22 cellular contexts compared by ENCODE assay signal in genomic region chr2:187862715-187863114, GRCh38.
"Had no signal": no experiment of that assay in that cellular context is flagged by ENCODE, and none has a peak within 500 bp of the region (broad histone marks: within the 10 kb centered on the region; RNA-seq: fewer than 3 reads in every experiment).

No MANE protein-coding gene starts in this region.

- ATAC-seq: activated CD4-positive, alpha-beta T cell treated with anti-CD3 and anti-CD28 coated beads for 36 hours; left colon; stimulated activated naive B cell treated with anti-CD40 and anti-IgM and Interleukin-4, amounts not matched to agents 10 μg/mL and 1 μg/mL and 100 μg/mL, for 72 hours; upper lobe of right lung had no signal

- FAIRE-seq: astrocyte, frontal cortex, small intestine had no signal

- H3K9me3 ChIP-seq: esophagus muscularis mucosa, prostate gland, sigmoid colon, stomach, tibial artery, upper lobe of right lung had no signal

- H3K27ac ChIP-seq: brain microvascular endothelial cell, esophagus muscularis mucosa, prostate gland, sigmoid colon, stomach, tibial artery, upper lobe of right lung had no signal

- H3K4me1 ChIP-seq: prostate gland, sigmoid colon, stomach, upper lobe of right lung had no signal

- H3K4me3 ChIP-seq: esophagus muscularis mucosa, prostate gland, sigmoid colon, stomach, tibial artery, upper lobe of right lung had no signal

- H3K36me3 ChIP-seq: brain microvascular endothelial cell, esophagus muscularis mucosa, prostate gland, sigmoid colon, stomach, tibial artery, upper lobe of right lung had no signal

- DNase-seq: activated CD4-positive, alpha-beta T cell treated with anti-CD3 and anti-CD28 coated beads for 36 hours; activated CD4-positive, CD25-positive, alpha-beta regulatory T cell; activated effector memory CD4-positive, alpha-beta T cell treated with anti-CD3 and anti-CD28 coated beads, Interleukin-2, amount 50 U/mL, for 16 hours; activated naive CD4-positive, alpha-beta T cell treated with anti-CD3 and anti-CD28 coated beads for 36 hours; activated naive CD8-positive, alpha-beta T cell treated with anti-CD3 and anti-CD28 coated beads for 36 hours; activated T-cell treated with anti-CD3 and anti-CD28 coated beads for 4 hours; brain microvascular endothelial cell; islet precursor cell; left colon; mammary epithelial cell; sigmoid colon; small intestine; stimulated activated CD4-positive, alpha-beta T cell treated with anti-CD3 and anti-CD28 coated beads, Interleukin-2, amount 100 ng/mL, for 24 hours; stimulated activated naive B cell treated with anti-CD40 and anti-IgM and Interleukin-4, amounts not matched to agents 10 μg/mL and 1 μg/mL and 100 μg/mL, for 72 hours; stomach; T-helper 1 cell; tibial artery; upper lobe of right lung had no signal

- H3K27me3 ChIP-seq: brain microvascular endothelial cell, esophagus muscularis mucosa, sigmoid colon, stomach, tibial artery, upper lobe of right lung had no signal
